In genomic region chr16:69929480-69929879, GRCh38 we compare ENCODE assay signal across 19 cellular contexts. TPM values are rescaled to one million over a fixed set of nuclear protein-coding genes. Genes with fewer than 3 reads are reported as not detected.
DNase-seq lines count a peak whose midpoint lies in the region; ATAC-seq and TF ChIP-seq lines count a peak whose summit lies in the region.
"Had no signal": no experiment of that assay in that cellular context is flagged by ENCODE, and none has a peak within 500 bp of the region (broad histone marks: within the 10 kb centered on the region; RNA-seq: fewer than 3 reads in every experiment).

No MANE protein-coding gene starts in this region.

- peaks cover 31% of the 10 kb centered on the region for H3K36me3 Mint-ChIP-seq in chondrocyte (ENCODE audit: low read depth)

- H3K9me3 ChIP-seq in tibial artery (no peaks in the 10 kb centered on the region), prostate gland (no peaks in the 10 kb centered on the region)
- H3K9me3 ChIP-seq: HAP-1, Peyer's patch, SJSA1 had no signal

- H3K9ac ChIP-seq in mesendoderm (ENCODE audit: low read length) = no peak overlapping the region

- no peak for TF ChIP-seq POLR2A in prostate gland (IDR thresholded peaks at IDR 0.05)

- no peak overlapping the region for H3K4me3 Mint-ChIP-seq in chondrocyte (ENCODE audit: unreplicated experiment)

- H3K27ac ChIP-seq in mesendoderm (ENCODE audit: low read depth, low read length) = no peak overlapping the region
- peak overlapping the region; percentile 96 to 97 for H3K27ac ChIP-seq in tibial artery
- no peak overlapping the region for H3K27ac ChIP-seq in prostate gland
- H3K27ac ChIP-seq: C4-2B, HL-60, Peyer's patch, SJSA1 had no signal

- H3K4me1 ChIP-seq in mesendoderm (ENCODE audit: control insufficient read depth, low read depth, low read length) = no peaks in the 10 kb centered on the region
- H3K4me1 ChIP-seq in tibial artery = peaks cover 0 to 83% (median 48%) of the 10 kb centered on the region in 4 donors
- no peaks in the 10 kb centered on the region for H3K4me1 ChIP-seq in prostate gland (replicated peaks)
- H3K4me1 ChIP-seq: HAP-1, Peyer's patch had no signal

- no peak overlapping the region for H2BK120ac ChIP-seq in mesendoderm (ENCODE audit: low read depth, low read length)

- no peak overlapping the region for H2BK15ac ChIP-seq in mesendoderm (replicated peaks; ENCODE audit: low read depth)

- H3K4me2 ChIP-seq in mesendoderm (ENCODE audit: low read length) = no peak overlapping the region

- no peak overlapping the region for H4K8ac ChIP-seq in mesendoderm (ENCODE audit: low read depth, low read length)

- ATAC-seq in left cardiac atrium (no peak), GM19395 (IDR thresholded peaks at IDR 0.05; ENCODE audit: unreplicated experiment) (no peak)

- no peak overlapping the region for H4K5ac ChIP-seq in mesendoderm (ENCODE audit: low read length)

- no peaks in the 10 kb centered on the region for H3K36me3 ChIP-seq in mesendoderm (ENCODE audit: control insufficient read depth, insufficient read depth, low read length)
- H3K36me3 ChIP-seq in tibial artery = peaks cover 50 to 54% (median 51%) of the 10 kb centered on the region in 3 donors
- H3K36me3 ChIP-seq in prostate gland = no peaks in the 10 kb centered on the region

- peak overlapping the region; percentile 24 for H3K23ac ChIP-seq in mesendoderm (ENCODE audit: low read length)

- H3K56ac ChIP-seq in mesendoderm (ENCODE audit: low read length) = no peak overlapping the region

- no peak for TF ChIP-seq CTCF in chondrocyte (IDR thresholded peaks at IDR 0.05)
- TF ChIP-seq CTCF in tibial artery (IDR thresholded peaks at IDR 0.05) = no peak
- no peak for TF ChIP-seq CTCF in prostate gland (IDR thresholded peaks at IDR 0.05)

- no peaks in the 10 kb centered on the region for H3K79me1 ChIP-seq in mesendoderm (ENCODE audit: low read length)

- H3K9me3 Mint-ChIP-seq in chondrocyte (ENCODE audit: low read depth) = no peaks in the 10 kb centered on the region

- DNase-seq in cardiac septum (ENCODE audit: low spot score) (peak; percentile 66), left cardiac atrium (no peak), chondrocyte (ENCODE audit: low spot score) (peak; percentile 61), mesendoderm (no peak), tibial artery (no peak), prostate gland (ENCODE audit: low spot score) (no peak), NCI-H146 treated with DMSO at 0.1 percent for 48 hours (lab: John Stamatoyannopoulos, UW; ENCODE audit: unreplicated experiment) (no peak)
- DNase-seq: NCI-H1436 treated with DMSO at 0.1 percent for 48 hours, NCI-H2029 treated with DMSO at 0.1 percent for 48 hours, NCI-H2171, NCI-H524 treated with DMSO at 0.1 percent for 48 hours had no signal

- no CpG with 5 or more reads among the region's 9 CpGs for WGBS in mesendoderm (ENCODE audit: extremely low coverage, insufficient coverage, low lambda C conversion rate)
- WGBS in prostate gland = 86% methylated on average over 9 of the region's 9 CpGs

- intact Hi-C loops in cardiac septum (cut with DNase I) (loop anchor here (5.0 kb wide), 1 partner anchor 37 kb away; no protein-coding TSS in a partner anchor), left cardiac atrium (cut with DNase I) (no loop called here), tibial artery (cut with DNase I; ENCODE audit: low total_unique reads) (no loop called here), prostate gland (cut with DNase I) (loop anchor here (5.0 kb wide), 1 partner anchor 67 kb away; no protein-coding TSS in a partner anchor)

- H3K4ac ChIP-seq in mesendoderm (ENCODE audit: low read depth, low read length) = no peak overlapping the region

- no peaks in the 10 kb centered on the region for H3K79me2 ChIP-seq in mesendoderm (ENCODE audit: control insufficient read depth, insufficient read depth, low read length)

- H3K4me3 ChIP-seq in mesendoderm (ENCODE audit: low read length) (no peak overlapping the region), tibial artery (peak overlapping the region; percentile 56 to 59), prostate gland (no peak overlapping the region)
- H3K4me3 ChIP-seq: HAP-1, Peyer's patch, SJSA1 had no signal

- no peak overlapping the region for H3K27ac Mint-ChIP-seq in chondrocyte (ENCODE audit: unreplicated experiment)

- no peaks in the 10 kb centered on the region for H3K27me3 ChIP-seq in mesendoderm (ENCODE audit: insufficient read depth, low read length, poor library complexity)
- H3K27me3 ChIP-seq in tibial artery = no peaks in the 10 kb centered on the region
- H3K27me3 ChIP-seq in prostate gland (replicated peaks; ENCODE audit: insufficient read depth) = no peaks in the 10 kb centered on the region
- H3K27me3 ChIP-seq: Peyer's patch, SJSA1 had no signal

- H2BK5ac ChIP-seq in mesendoderm (ENCODE audit: low read length) = no peak overlapping the region

- H3K18ac ChIP-seq in mesendoderm (ENCODE audit: low read length) = no peak overlapping the region

- H3K4me1 Mint-ChIP-seq in chondrocyte (ENCODE audit: low read depth) = peaks cover 52% of the 10 kb centered on the region

- no peaks in the 10 kb centered on the region for H3K27me3 Mint-ChIP-seq in chondrocyte (ENCODE audit: low read depth)

- no peak overlapping the region for H2AK5ac ChIP-seq in mesendoderm (ENCODE audit: low read length)

RNA-seq across cellular contexts. Expression of gene CLEC18A, which starts 21.7 kb away (rescaled TPM):
- total RNA-seq in cardiac septum (0.13 TPM), left cardiac atrium (under 1 TPM; 0.21 to 0.24 TPM), chondrocyte (3.5 to 4.5 TPM (median 4.3 TPM) in 3 replicates), prostate gland (1 to 10 TPM; 1.5 to 8.0 TPM)
- polyA plus RNA-seq in mesendoderm (2013, experiment 1 of 2) = 0.32 TPM
- polyA plus RNA-seq in mesendoderm (2013, experiment 2 of 2) = 0.34 TPM
- total RNA-seq: HT-29, SJSA1 had no signal
- polyA plus RNA-seq: AG04450 had no signal

Comparison
In these comparisons a context has a peak if more than half of its experiments do, and no peak if none do; other contexts are left out.
1. DNase-seq: peak in cardiac septum (single experiment) and chondrocyte (single experiment); none in left cardiac atrium (single experiment), mesendoderm (single experiment), tibial artery (0 of 2), prostate gland (single experiment) and NCI-H146 treated with DMSO at 0.1 percent for 48 hours (single experiment).
2. intact Hi-C loops: an anchor here in cardiac septum (5.0 kb wide) and prostate gland (5.0 kb wide); none called in left cardiac atrium and tibial artery.
3. H3K27ac ChIP-seq: peak in tibial artery (2 of 2); none in mesendoderm (single experiment) and prostate gland (0 of 2).
4. H3K4me3 ChIP-seq: peak in tibial artery (2 of 2); none in mesendoderm (single experiment) and prostate gland (0 of 2).